8 cellular contexts compared by ENCODE assay signal in the genomic region with DNA sequence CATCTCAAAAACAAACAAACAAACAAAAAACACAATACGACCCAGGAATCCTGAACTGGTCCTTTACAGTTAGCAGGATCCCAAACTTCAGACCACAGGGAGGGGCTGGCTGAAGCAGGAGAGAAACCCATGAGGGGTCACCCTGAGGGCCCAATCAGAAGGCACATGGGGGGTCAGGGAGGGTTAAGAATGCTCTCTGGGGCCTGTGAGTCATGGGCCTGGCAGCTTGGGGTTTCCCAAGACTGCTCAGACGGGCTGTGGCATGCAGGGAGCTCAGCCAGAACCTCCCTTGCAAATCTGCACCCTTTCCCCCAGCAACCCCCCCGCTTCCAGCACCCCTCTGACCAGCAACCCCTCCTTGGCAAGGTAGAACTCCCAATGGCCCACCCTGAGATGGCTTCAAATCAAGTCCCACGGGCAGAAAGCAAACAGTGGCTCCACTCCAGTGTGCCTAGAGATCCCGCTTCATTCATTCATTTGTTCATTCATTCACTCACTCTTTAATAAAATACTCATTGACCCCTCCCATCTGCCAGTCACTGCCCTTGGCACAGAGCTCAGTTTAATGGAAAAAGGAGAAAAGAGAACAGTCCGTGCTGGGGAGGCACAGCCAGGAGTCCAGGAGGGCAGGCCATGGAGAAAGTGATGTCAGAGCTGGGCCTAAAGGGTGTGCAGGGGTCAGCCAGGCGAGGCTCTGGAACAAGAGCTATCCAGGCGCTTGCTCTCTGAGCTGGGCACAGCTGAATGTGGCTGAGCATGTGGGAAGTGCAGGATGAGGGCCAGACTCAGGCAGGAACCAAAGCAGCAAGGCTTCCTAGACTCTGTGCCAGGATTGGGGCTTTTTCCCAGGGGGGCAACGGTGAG. TPM values are rescaled to one million over a fixed set of nuclear protein-coding genes. Genes with fewer than 3 reads are reported as not detected.
DNase-seq lines count a peak whose midpoint lies in the region; ATAC-seq, FAIRE-seq and TF ChIP-seq lines count a peak whose summit lies in the region.

No MANE protein-coding gene starts in this region.

- peak; percentile 86 for TF ChIP-seq EP300 in Ishikawa (IDR thresholded peaks at IDR 0.05; ENCODE audit: borderline replicate concordance)

- ATAC-seq in mucosa of descending colon (peak; percentile 27), HG02763 (IDR thresholded peaks at IDR 0.05; ENCODE audit: unreplicated experiment) (no peak)

- H3K4me3 ChIP-seq in mucosa of descending colon = no peak overlapping the region

- peaks cover 48% of the 10 kb centered on the region for H3K4me1 ChIP-seq in mucosa of descending colon (ENCODE audit: low read depth)

- intact Hi-C loops in mucosa of descending colon (cut with DNase I, micrococcal nuclease) = no loop called here

- no peak for TF ChIP-seq RAD21 in Ishikawa (IDR thresholded peaks at IDR 0.05; ENCODE audit: low read depth)

- TF ChIP-seq CTCF in AG09319 (IDR thresholded peaks at IDR 0.05; ENCODE audit: low read depth, low read length) (no peak), mucosa of descending colon (IDR thresholded peaks at IDR 0.05) (no peak)

- no peaks in the 10 kb centered on the region for H3K36me3 ChIP-seq in mucosa of descending colon (ENCODE audit: low read depth)

- no peak for FAIRE-seq in GM19239 (lab: Jason Lieb, UNC)

- H3K9me3 ChIP-seq in mucosa of descending colon = no peaks in the 10 kb centered on the region

- DNase-seq in AG09319 (ENCODE audit: extremely low read depth, low read depth) (peak; percentile 87), dedifferentiated amniotic fluid mesenchymal stem cell (ENCODE audit: extremely low spot score) (peak; percentile 90), mucosa of descending colon (peak in 2 of 3 donors; percentile 59 to 76), NCI-H524 (lab: John Stamatoyannopoulos, UW) (no peak), GM19239 (ENCODE audit: insufficient read length, low spot score) (no peak), germinal center (ENCODE audit: low spot score) (no peak)

TF ChIP-seq in Ishikawa, 13 proteins besides CTCF, POLR2A, EP300 and RAD21:
- TF ChIP-seq USF1 (IDR thresholded peaks at IDR 0.05) (no peak), FOXM1 (IDR thresholded peaks at IDR 0.05; ENCODE audit: borderline replicate concordance, low read depth) (peak; percentile 81), TAF1 (IDR thresholded peaks at IDR 0.05; ENCODE audit: low read depth) (no peak), TEAD4 (IDR thresholded peaks at IDR 0.05) (peak; percentile 94), ZBTB7A (IDR thresholded peaks at IDR 0.05; ENCODE audit: low read depth) (no peak), NFIC (IDR thresholded peaks at IDR 0.05) (peak; percentile 84), CREB1 (IDR thresholded peaks at IDR 0.05; ENCODE audit: low read depth) (no peak), CEBPB (IDR thresholded peaks at IDR 0.05) (peak; percentile 80), TCF12 (IDR thresholded peaks at IDR 0.05; ENCODE audit: low read depth) (peak; percentile 93), YY1 (IDR thresholded peaks at IDR 0.05; ENCODE audit: low read depth) (no peak), EGR1 (IDR thresholded peaks at IDR 0.05) (no peak), REST (IDR thresholded peaks at IDR 0.05; ENCODE audit: low read depth) (no peak)
- TF ChIP-seq, protein P1, sequence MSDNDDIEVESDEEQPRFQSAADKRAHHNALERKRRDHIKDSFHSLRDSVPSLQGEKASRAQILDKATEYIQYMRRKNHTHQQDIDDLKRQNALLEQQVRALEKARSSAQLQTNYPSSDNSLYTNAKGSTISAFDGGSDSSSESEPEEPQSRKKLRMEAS (IDR thresholded peaks at IDR 0.05) = no peak; the same call in 1 of the 2 replicates

RNA-seq across cellular contexts. Expression of gene UQCRHL, which starts 8.2 kb away (rescaled TPM):
- total RNA-seq in mucosa of descending colon = 1 to 10 TPM; 1.7 to 2.4 (median 2.1) TPM

RNA-seq across cellular contexts. Expression of gene FBLIM1, which starts 40.6 kb away (rescaled TPM):
- total RNA-seq in mucosa of descending colon = 100 to 1,000 TPM; 154 to 268 (median 260) TPM

RNA-seq across cellular contexts. Expression of gene SPEN, which starts 48.3 kb away (rescaled TPM):
- 10 to 100 TPM; 48.7 to 60.3 (median 50.6) TPM for total RNA-seq in mucosa of descending colon

RNA-seq across cellular contexts. Expression of gene TMEM82, which starts 56.9 kb away (rescaled TPM):
- 10 to 100 TPM in 2 of 3 donors, 1 to 10 TPM in 1; 8.0 to 19.7 (median 16.8) TPM for total RNA-seq in mucosa of descending colon

Comparison
In these comparisons a context has a peak if more than half of its experiments do, and no peak if none do; other contexts are left out.
1. DNase-seq: peak in AG09319 (single experiment), dedifferentiated amniotic fluid mesenchymal stem cell (single experiment) and mucosa of descending colon (2 of 3); none in NCI-H524 (0 of 2), GM19239 (single experiment) and germinal center (single experiment).